9 cellular contexts compared by ENCODE assay signal in the genomic region with DNA sequence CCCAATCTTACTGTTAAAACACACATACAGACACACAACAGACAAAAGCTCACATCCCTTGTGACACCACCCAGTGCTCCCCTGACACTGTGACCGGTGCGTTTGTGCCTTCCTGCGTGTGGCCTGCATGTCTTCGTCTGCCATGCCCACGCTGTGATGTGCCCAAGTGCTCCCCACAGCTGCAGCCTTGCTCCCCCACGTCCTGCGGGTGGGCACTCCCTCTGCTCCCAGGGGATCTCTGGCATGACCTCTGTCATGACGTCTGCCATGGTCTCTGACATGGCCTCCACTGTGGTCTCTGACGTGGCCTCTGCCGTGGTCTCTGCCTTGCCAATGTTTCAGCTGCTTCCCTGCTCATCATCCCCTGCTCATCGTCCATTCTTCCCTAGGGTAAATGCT.
DNase-seq lines count a peak whose midpoint lies in the region; ATAC-seq, FAIRE-seq and TF ChIP-seq lines count a peak whose summit lies in the region.
"Had no signal": no experiment of that assay in that cellular context is flagged by ENCODE, and none has a peak within 500 bp of the region (broad histone marks: within the 10 kb centered on the region; RNA-seq: fewer than 3 reads in every experiment).

No MANE protein-coding gene starts in this region.

- TF ChIP-seq CTCF in HL-60 (IDR thresholded peaks at IDR 0.05; ENCODE audit: insufficient read depth, low read length) = no peak

- DNase-seq in D341Med (ENCODE audit: low spot score) (peak; percentile 15), HL-60 (ENCODE audit: low read depth in 1 of 2, low spot score in 1 of 2) (no peak), germinal center (ENCODE audit: low spot score) (peak; percentile 31), H4 (ENCODE audit: low spot score) (no peak), frontal cortex (ENCODE audit: low spot score in 2 of 2) (no peak), DMS53 treated with DMSO at 0.1 percent for 48 hours (lab: John Stamatoyannopoulos, UW; ENCODE audit: unreplicated experiment) (no peak), NCI-H2171 treated with DMSO at 0.1 percent for 48 hours (lab: John Stamatoyannopoulos, UW) (no peak)

- no peak for FAIRE-seq in frontal cortex (lab: Jason Lieb, UNC)

- no peaks in the 10 kb centered on the region for H3K27me3 ChIP-seq in HL-60 (ENCODE audit: insufficient read depth, poor library complexity, severe bottlenecking)
- H3K27me3 ChIP-seq: Peyer's patch had no signal

- H3K4me3 ChIP-seq in HL-60 (replicated peaks; ENCODE audit: insufficient read depth, low read length) = no peak overlapping the region
- H3K4me3 ChIP-seq: Peyer's patch had no signal

- ATAC-seq in GM19455 (IDR thresholded peaks at IDR 0.05; ENCODE audit: unreplicated experiment) = peak; percentile 31

- H3K27ac ChIP-seq in HL-60 (replicated peaks) = peak overlapping the region; percentile 31

Comparison
In these comparisons a context has a peak if more than half of its experiments do, and no peak if none do; other contexts are left out.
1. DNase-seq: peak in D341Med (single experiment) and germinal center (single experiment); none in HL-60 (0 of 2), H4 (single experiment), frontal cortex (0 of 2), DMS53 treated with DMSO at 0.1 percent for 48 hours (single experiment) and NCI-H2171 treated with DMSO at 0.1 percent for 48 hours (single experiment).